1 cellular context compared by ENCODE assay signal in the genomic region with DNA sequence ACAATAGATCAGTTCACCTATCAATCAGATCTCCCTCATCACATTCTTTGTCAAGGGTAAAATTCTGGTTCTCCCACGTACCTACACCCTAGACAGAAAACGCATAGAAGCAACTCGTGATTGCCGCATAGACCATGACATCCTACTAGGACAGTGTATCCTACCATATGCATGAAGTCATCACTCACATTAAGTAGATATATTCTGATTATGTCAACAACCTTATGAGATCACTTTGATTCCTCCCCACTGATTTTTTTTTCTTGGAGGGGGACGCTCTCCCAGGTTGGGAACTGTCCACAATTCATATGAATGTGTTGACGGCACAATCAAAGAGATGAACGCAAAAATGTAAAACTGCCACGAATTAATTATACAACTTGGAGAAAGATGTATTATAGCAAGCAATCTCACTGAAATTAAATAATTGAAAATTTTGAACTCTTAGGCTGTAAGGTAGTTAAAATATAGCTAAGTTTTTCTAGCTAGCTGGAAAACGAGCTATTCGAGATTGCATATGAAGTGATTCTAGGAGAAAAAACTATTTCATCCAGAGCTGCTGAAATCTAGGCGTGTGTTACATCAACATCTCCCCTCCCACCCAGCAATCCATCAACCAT.
TF ChIP-seq lines count a peak whose summit lies in the region.

No MANE protein-coding gene starts in this region.

TF ChIP-seq in H1, 55 proteins besides CTCF, POLR2A, EP300 and RAD21:
- no peak for TF ChIP-seq GTF2F1 (IDR thresholded peaks at IDR 0.05; ENCODE audit: borderline replicate concordance, low read depth, low read length)
- no peak for TF ChIP-seq HDAC6 (IDR thresholded peaks at IDR 0.05; ENCODE audit: low read depth, low read length)
- TF ChIP-seq TEAD4 (IDR thresholded peaks at IDR 0.05; ENCODE audit: low read depth, low read length): no peak
- TF ChIP-seq JUND (IDR thresholded peaks at IDR 0.05; ENCODE audit: low read length): no peak
- no peak for TF ChIP-seq SIN3A (conservative IDR thresholded peaks at IDR 0.05 in 1 of 2, IDR thresholded peaks at IDR 0.05 in 1 of 2; ENCODE audit: low read depth in 1 of 2, low read length in 2 of 2)
- no peak for TF ChIP-seq GABPA (IDR thresholded peaks at IDR 0.05; ENCODE audit: borderline replicate concordance, insufficient read depth, low read length)
- TF ChIP-seq BRCA1 (IDR thresholded peaks at IDR 0.05; ENCODE audit: low read depth, low read length): no peak
- TF ChIP-seq, protein P1, sequence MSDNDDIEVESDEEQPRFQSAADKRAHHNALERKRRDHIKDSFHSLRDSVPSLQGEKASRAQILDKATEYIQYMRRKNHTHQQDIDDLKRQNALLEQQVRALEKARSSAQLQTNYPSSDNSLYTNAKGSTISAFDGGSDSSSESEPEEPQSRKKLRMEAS (IDR thresholded peaks at IDR 0.05): no peak
- TF ChIP-seq YY1 (IDR thresholded peaks at IDR 0.05; ENCODE audit: low read depth, low read length): no peak
- TF ChIP-seq KDM1A (IDR thresholded peaks at IDR 0.05; ENCODE audit: borderline replicate concordance, low read length): no peak
- TF ChIP-seq RNF2 (IDR thresholded peaks at IDR 0.05; ENCODE audit: borderline replicate concordance, low read depth, low read length, missing control alignments, poor library complexity, severe bottlenecking): no peak
- TF ChIP-seq FOSL1 (IDR thresholded peaks at IDR 0.05; ENCODE audit: insufficient read depth, low read depth, low read length): no peak
